Comparison of ENCODE assay signal across 15 cellular contexts in the genomic region with DNA sequence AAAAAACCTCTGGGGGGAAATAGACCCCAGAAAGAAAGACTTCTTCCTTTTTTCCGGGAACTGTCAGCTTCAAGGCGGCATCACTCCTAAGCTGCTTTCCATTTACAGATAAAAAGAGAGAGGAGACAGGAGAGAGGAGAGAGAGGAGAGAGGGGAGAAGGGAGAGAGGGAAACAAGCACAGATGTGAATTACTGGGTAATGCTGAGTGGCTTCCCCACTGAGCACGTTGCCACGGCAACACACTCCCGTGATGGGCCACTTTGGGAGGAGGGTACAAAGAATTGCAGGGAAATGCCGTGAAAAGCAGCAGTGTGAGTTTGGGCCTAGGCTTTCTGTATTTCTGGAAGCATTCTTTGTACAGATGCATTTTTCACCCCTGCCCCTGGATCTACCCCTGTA.
A peak's percentile ranks its signal among the peaks of the same experiment; 100 is the strongest.
DNase-seq lines count a peak whose midpoint lies in the region; ATAC-seq, FAIRE-seq and TF ChIP-seq lines count a peak whose summit lies in the region.
"Had no signal": no experiment of that assay in that cellular context is flagged by ENCODE, and none has a peak within 500 bp of the region (broad histone marks: within the 10 kb centered on the region; RNA-seq: fewer than 3 reads in every experiment).

No MANE protein-coding gene starts in this region.

- no peaks in the 10 kb centered on the region for H4K20me1 ChIP-seq in astrocyte (ENCODE audit: insufficient read depth, low read length)

- H2BK120ac ChIP-seq in neuronal stem cell (ENCODE audit: low read depth, low read length), result no peak overlapping the region

- no peak overlapping the region for H3K23ac ChIP-seq in neuronal stem cell (ENCODE audit: low read depth, low read length, poor library complexity)

- in situ Hi-C loops in G401 (cut with HindIII; ENCODE audit: low sequenced_read_pairs), result loop anchor here (25.0 kb wide), 1 partner anchor 99 kb away; no protein-coding TSS in a partner anchor
- in situ Hi-C loops in brain microvascular endothelial cell (cut with HindIII; ENCODE audit: low pct_ligation_motif_present, low sequenced_read_pairs), result loop anchor here (25.0 kb wide), 2 partner anchors 99 to 224 kb away; no protein-coding TSS in a partner anchor

- no peak overlapping the region for H3K14ac ChIP-seq in neuronal stem cell (ENCODE audit: low read length)

- TF ChIP-seq CTCF in astrocyte (IDR thresholded peaks at IDR 0.05; ENCODE audit: insufficient read depth, low read depth, low read length), result no peak
- no peak for TF ChIP-seq CTCF in right lobe of liver (IDR thresholded peaks at IDR 0.05)
- TF ChIP-seq CTCF in brain microvascular endothelial cell (IDR thresholded peaks at IDR 0.05; ENCODE audit: low read depth, low read length, missing control alignments), result no peak

- no peaks in the 10 kb centered on the region for H3K79me1 ChIP-seq in neuronal stem cell (ENCODE audit: low read depth, low read length)

- H3K4me3 Mint-ChIP-seq in astrocyte (ENCODE audit: unreplicated experiment), result no peak overlapping the region
- H3K4me3 Mint-ChIP-seq: CD8-positive, alpha-beta memory T cell; central memory CD8-positive, alpha-beta T cell; T-helper 1 cell treated with Interleukin-12 subunit alpha and Interleukin-12 subunit beta and Interleukin-4 antibody, amounts not matched to agents 30 μg/mL and 1 μg/mL, for 36 hours had no signal

- no peaks in the 10 kb centered on the region for H3K36me3 ChIP-seq in astrocyte (ENCODE audit: insufficient read depth, low read length)
- H3K36me3 ChIP-seq in neuronal stem cell (replicated peaks in 1 of 2; ENCODE audit: control insufficient read depth in 2 of 2, insufficient read depth in 2 of 2, low read length in 2 of 2), result no peaks in the 10 kb centered on the region
- no peaks in the 10 kb centered on the region for H3K36me3 ChIP-seq in right lobe of liver
- H3K36me3 ChIP-seq in brain microvascular endothelial cell (replicated peaks), result no peaks in the 10 kb centered on the region

- H3K27ac ChIP-seq in astrocyte (ENCODE audit: low read depth, low read length) (no peak overlapping the region), neuronal stem cell (replicated peaks; ENCODE audit: low read length) (no peak overlapping the region), right lobe of liver (no peak overlapping the region), brain microvascular endothelial cell (no peak overlapping the region)

- peak overlapping the region; percentile 15 for H3K18ac ChIP-seq in neuronal stem cell (ENCODE audit: low read length)

- H3K4me3 ChIP-seq in astrocyte (ENCODE audit: insufficient read depth, low read depth, low read length) (no peak overlapping the region), neuronal stem cell (ENCODE audit: low read length in 2 of 2) (peak overlapping the region in 1 of 2 donors; percentile 0), right lobe of liver (no peak overlapping the region), brain microvascular endothelial cell (ENCODE audit: low read depth, low read length) (no peak overlapping the region)
- H3K4me3 ChIP-seq: mucosa of descending colon had no signal

- H3K27me3 ChIP-seq in astrocyte (ENCODE audit: insufficient read depth, low read length), result no peaks in the 10 kb centered on the region
- H3K27me3 ChIP-seq in neuronal stem cell (ENCODE audit: control insufficient read depth in 3 of 3, insufficient read depth in 3 of 3, low read depth in 1 of 3, low read length in 3 of 3), result peaks cover 0 to under 1% (median 0%) of the 10 kb centered on the region in 3 experiments
- no peaks in the 10 kb centered on the region for H3K27me3 ChIP-seq in right lobe of liver
- no peaks in the 10 kb centered on the region for H3K27me3 ChIP-seq in brain microvascular endothelial cell (replicated peaks)

- intact Hi-C loops in right lobe of liver (cut with DNase I), result no loop called here

- no peak overlapping the region for H4K8ac ChIP-seq in neuronal stem cell (ENCODE audit: low read depth, low read length)

- H3K4ac ChIP-seq in neuronal stem cell (ENCODE audit: low read length), result no peak overlapping the region

- no peak overlapping the region for H3K27ac Mint-ChIP-seq in astrocyte (ENCODE audit: unreplicated experiment)
- H3K27ac Mint-ChIP-seq: T-helper 1 cell treated with Interleukin-12 subunit alpha and Interleukin-12 subunit beta and Interleukin-4 antibody, amounts not matched to agents 30 μg/mL and 1 μg/mL, for 36 hours had no signal

- WGBS in neuronal stem cell (ENCODE audit: extremely low coverage in 2 of 2, insufficient read length in 2 of 2, insufficient replicate concordance in 1 of 2), 2 donors, result no CpG with 5 or more reads among the region's 6 CpGs
- WGBS in right lobe of liver (ENCODE audit: insufficient coverage, low coverage, low lambda C conversion rate, missing lambda C conversion rate), result 80% methylated on average over 4 of the region's 6 CpGs

- no peak for TF ChIP-seq POLR2A in right lobe of liver (IDR thresholded peaks at IDR 0.05)

- H2BK12ac ChIP-seq in neuronal stem cell (ENCODE audit: low read length), result no peak overlapping the region

- H2AFZ ChIP-seq in astrocyte (ENCODE audit: low read depth, low read length) (peak overlapping the region; percentile 51), neuronal stem cell (ENCODE audit: low read length) (peak overlapping the region; percentile 2)

- no peak overlapping the region for H2AK5ac ChIP-seq in neuronal stem cell (ENCODE audit: low read depth, low read length)

- H2BK5ac ChIP-seq in neuronal stem cell (ENCODE audit: low read length), result no peak overlapping the region

- no peaks in the 10 kb centered on the region for H3K27me3 Mint-ChIP-seq in astrocyte (ENCODE audit: low read depth, unreplicated experiment)
- H3K27me3 Mint-ChIP-seq: central memory CD8-positive, alpha-beta T cell had no signal

- no peaks in the 10 kb centered on the region for H3K4me1 ChIP-seq in astrocyte (ENCODE audit: insufficient read depth, low read length)
- peaks cover 12 to 19% of the 10 kb centered on the region in 2 donors for H3K4me1 ChIP-seq in neuronal stem cell (ENCODE audit: control insufficient read depth in 2 of 2, insufficient read depth in 1 of 2, low read depth in 1 of 2, low read length in 2 of 2)
- H3K4me1 ChIP-seq in right lobe of liver, result no peaks in the 10 kb centered on the region

- no peak overlapping the region for H4K91ac ChIP-seq in neuronal stem cell (ENCODE audit: low read depth, low read length, poor library complexity)

- H3K9me3 Mint-ChIP-seq in astrocyte (ENCODE audit: unreplicated experiment), result no peaks in the 10 kb centered on the region
- H3K9me3 Mint-ChIP-seq: CD8-positive, alpha-beta memory T cell; central memory CD8-positive, alpha-beta T cell; T-helper 1 cell treated with Interleukin-12 subunit alpha and Interleukin-12 subunit beta and Interleukin-4 antibody, amounts not matched to agents 30 μg/mL and 1 μg/mL, for 36 hours had no signal

- H3K4me2 ChIP-seq in astrocyte (ENCODE audit: low read length) (no peak overlapping the region), neuronal stem cell (ENCODE audit: insufficient read depth, low read length, poor library complexity, severe bottlenecking) (no peak overlapping the region)

- H3K9ac ChIP-seq in astrocyte (ENCODE audit: low read length) (no peak overlapping the region), neuronal stem cell (ENCODE audit: low read depth, low read length, poor library complexity) (no peak overlapping the region)

- no peaks in the 10 kb centered on the region for H3K79me2 ChIP-seq in astrocyte (ENCODE audit: insufficient read depth, low read length)

- peaks cover 16% of the 10 kb centered on the region for H3K4me1 Mint-ChIP-seq in astrocyte (ENCODE audit: low read depth, unreplicated experiment)
- H3K4me1 Mint-ChIP-seq: central memory CD8-positive, alpha-beta T cell had no signal

- no peak overlapping the region for H2BK15ac ChIP-seq in neuronal stem cell (ENCODE audit: low read length)

- H3K36me3 Mint-ChIP-seq in astrocyte (ENCODE audit: low read depth, unreplicated experiment), result no peaks in the 10 kb centered on the region
- H3K36me3 Mint-ChIP-seq: CD8-positive, alpha-beta memory T cell had no signal

- H3K9me3 ChIP-seq in astrocyte (ENCODE audit: insufficient read depth, low read depth, low read length), result no peaks in the 10 kb centered on the region
- peaks cover 0 to 3% of the 10 kb centered on the region in 2 donors for H3K9me3 ChIP-seq in neuronal stem cell (replicated peaks in 1 of 2; ENCODE audit: control insufficient read depth in 2 of 2, insufficient read depth in 1 of 2, low read depth in 1 of 2, low read length in 2 of 2)
- H3K9me3 ChIP-seq in right lobe of liver, result no peaks in the 10 kb centered on the region
- H3K9me3 ChIP-seq: mucosa of descending colon had no signal

- peak; percentile 19 for DNase-seq in G401 (ENCODE audit: low spot score)
- DNase-seq in NCI-H146 (lab: John Stamatoyannopoulos, UW), result peak; percentile 71
- no peak for DNase-seq in astrocyte (ENCODE audit: low read depth)
- DNase-seq in neuronal stem cell (ENCODE audit: low spot score), result no peak
- DNase-seq in right lobe of liver, result no peak
- DNase-seq in brain microvascular endothelial cell, result no peak
- DNase-seq in stimulated activated CD4-positive, alpha-beta T cell treated with anti-CD3 and anti-CD28 coated beads, Interleukin-2, amount 100 ng/mL, for 48 hours, result no peak
- DNase-seq: activated CD4-positive, alpha-beta T cell treated with anti-CD3 and anti-CD28 coated beads, Interleukin-2, amount 50 U/mL, for 1 hour; activated naive CD4-positive, alpha-beta T cell; CD8-positive, alpha-beta memory T cell; mucosa of descending colon; right cardiac atrium had no signal

- FAIRE-seq in astrocyte (lab: Jason Lieb, UNC), result no peak
- FAIRE-seq: RCC 7860 had no signal

- no peak for ATAC-seq in right lobe of liver
- ATAC-seq: mucosa of descending colon, right cardiac atrium had no signal

Comparison
In these comparisons a context has a peak if more than half of its experiments do, and no peak if none do; other contexts are left out.
1. DNase-seq: peak in G401 (single experiment) and NCI-H146 (single experiment); none in astrocyte (single experiment), neuronal stem cell (single experiment), right lobe of liver (0 of 3), brain microvascular endothelial cell (single experiment) and stimulated activated CD4-positive, alpha-beta T cell treated with anti-CD3 and anti-CD28 coated beads, Interleukin-2, amount 100 ng/mL, for 48 hours (0 of 2).